Comparison of ENCODE assay signal across 23 cellular contexts in genomic region chr11:11708256-11708655, GRCh38.
DNase-seq lines count a peak whose midpoint lies in the region; TF ChIP-seq lines count a peak whose summit lies in the region.
"Had no signal": no experiment of that assay in that cellular context is flagged by ENCODE, and none has a peak within 500 bp of the region (broad histone marks: within the 10 kb centered on the region; RNA-seq: fewer than 3 reads in every experiment).

No MANE protein-coding gene starts in this region.

- no peaks in the 10 kb centered on the region for H3K9me2 ChIP-seq in GM23248 (ENCODE audit: insufficient read depth)

- in situ Hi-C loops in GM23248 (cut with MboI), result no loop called here
- in situ Hi-C loops in ACHN (cut with HindIII; ENCODE audit: low pct_ligation_motif_present, low pct_unique_long_range_greater_than_20kb, low sequenced_read_pairs), result no loop called here

- H3K4me1 ChIP-seq in GM23248 (ENCODE audit: insufficient read depth) (peaks cover 4% of the 10 kb centered on the region; the same call in 1 of the 2 replicates), osteoblast (ENCODE audit: insufficient read depth, low read length) (no peaks in the 10 kb centered on the region)
- H3K4me1 ChIP-seq: HAP-1 had no signal

- TF ChIP-seq CTCF in choroid plexus epithelial cell (conservative IDR thresholded peaks at IDR 0.05; ENCODE audit: low read depth, low read length) (no peak), osteoblast (IDR thresholded peaks at IDR 0.05; ENCODE audit: extremely low read depth, low read depth, low read length) (no peak)

- H4K20me1 ChIP-seq in GM23248 (ENCODE audit: insufficient read depth) (no peaks in the 10 kb centered on the region), osteoblast (ENCODE audit: insufficient read depth, low read length) (no peaks in the 10 kb centered on the region)

- H3K9me3 ChIP-seq in GM23248 (ENCODE audit: low read depth) (no peaks in the 10 kb centered on the region), osteoblast (ENCODE audit: low read depth, low read length) (no peaks in the 10 kb centered on the region)
- H3K9me3 ChIP-seq: HAP-1, SJCRH30 had no signal

- 0 out of 2 replicates have a peak, but pooled peaks cover 9% of the 10 kb centered on the region for H3K27me3 ChIP-seq in GM23248 (replicated peaks; ENCODE audit: insufficient read depth)
- peaks cover 4% of the 10 kb centered on the region for H3K27me3 ChIP-seq in osteoblast (ENCODE audit: insufficient read depth, low read length)
- H3K27me3 ChIP-seq: SJCRH30 had no signal

- DNase-seq in AG20443 (ENCODE audit: low spot score), result peak; percentile 17
- DNase-seq in GM23248, result peak; percentile 22
- peak; percentile 2 for DNase-seq in choroid plexus epithelial cell (ENCODE audit: low read depth)
- peak; percentile 1 for DNase-seq in osteoblast (ENCODE audit: insufficient read length, low spot score, missing footprints)
- no peak for DNase-seq in stimulated activated CD4-positive, alpha-beta T cell treated with anti-CD3 and anti-CD28 coated beads, Interleukin-1b, Interleukin-23, amount 100 ng/mL, for 48 hours
- DNase-seq in ACHN, result no peak
- no peak for DNase-seq in SIG-M5 (lab: John Stamatoyannopoulos, UW)
- DNase-seq: CD8-positive, alpha-beta memory T cell; DMS 273 treated with DMSO at 0.1 percent for 48 hours; DMS79 treated with DMSO at 0.1 percent for 48 hours; GOT3; MV-4-11; NCI-H1105; NCI-H146; NCI-H1930; NCI-H2107; NCI-H524 treated with DMSO at 0.1 percent for 48 hours; NCI-H82; NK-92 treated with Interleukin-12 subunit alpha and Interleukin-12 subunit beta, amount 100 ng/mL, for 24 hours; PC-3; SJCRH30 had no signal

- H3F3A ChIP-seq in GM23248 (ENCODE audit: insufficient read depth), result no peaks in the 10 kb centered on the region

- H3K79me2 ChIP-seq in GM23248 (ENCODE audit: insufficient read depth) (no peaks in the 10 kb centered on the region), osteoblast (ENCODE audit: insufficient read depth, low read length) (no peaks in the 10 kb centered on the region)

- 36 to 50% methylated on average over 1 of the region's 1 CpG for WGBS in GM23248 (ENCODE audit: low coverage in 1 of 2, low lambda C conversion rate in 2 of 2, missing lambda C conversion rate in 2 of 2), 2 experiments

- H3K36me3 ChIP-seq in GM23248 (ENCODE audit: low read depth) (no peaks in the 10 kb centered on the region), osteoblast (ENCODE audit: insufficient read depth, low read length) (no peaks in the 10 kb centered on the region)
- H3K36me3 ChIP-seq: HAP-1, SJCRH30 had no signal

- no peak overlapping the region for H3K9ac ChIP-seq in GM23248
- H3K9ac ChIP-seq: KMS-11 had no signal

- H3K27ac ChIP-seq in GM23248 (no peak overlapping the region), osteoblast (ENCODE audit: low read depth, low read length) (no peak overlapping the region)
- H3K27ac ChIP-seq: KMS-11, SJCRH30 had no signal

- H2AFZ ChIP-seq in GM23248 (no peak overlapping the region), osteoblast (ENCODE audit: low read length) (no peak overlapping the region)

- H3K4me2 ChIP-seq in GM23248 (ENCODE audit: unreplicated experiment) (no peak overlapping the region), osteoblast (ENCODE audit: insufficient read depth, low read length) (no peak overlapping the region)
- H3K4me2 ChIP-seq: KMS-11 had no signal

- H3K4me3 ChIP-seq in GM23248 (no peak overlapping the region), choroid plexus epithelial cell (ENCODE audit: low read depth, low read length) (no peak overlapping the region), osteoblast (ENCODE audit: insufficient read depth, low read length) (no peak overlapping the region)
- H3K4me3 ChIP-seq: HAP-1, SJCRH30 had no signal

Comparison
In these comparisons a context has a peak if more than half of its experiments do, and no peak if none do; other contexts are left out.
1. DNase-seq: peak in AG20443 (single experiment), GM23248 (single experiment), choroid plexus epithelial cell (single experiment) and osteoblast (single experiment); none in stimulated activated CD4-positive, alpha-beta T cell treated with anti-CD3 and anti-CD28 coated beads, Interleukin-1b, Interleukin-23, amount 100 ng/mL, for 48 hours (single experiment), ACHN (single experiment) and SIG-M5 (single experiment).